In the genomic region with DNA sequence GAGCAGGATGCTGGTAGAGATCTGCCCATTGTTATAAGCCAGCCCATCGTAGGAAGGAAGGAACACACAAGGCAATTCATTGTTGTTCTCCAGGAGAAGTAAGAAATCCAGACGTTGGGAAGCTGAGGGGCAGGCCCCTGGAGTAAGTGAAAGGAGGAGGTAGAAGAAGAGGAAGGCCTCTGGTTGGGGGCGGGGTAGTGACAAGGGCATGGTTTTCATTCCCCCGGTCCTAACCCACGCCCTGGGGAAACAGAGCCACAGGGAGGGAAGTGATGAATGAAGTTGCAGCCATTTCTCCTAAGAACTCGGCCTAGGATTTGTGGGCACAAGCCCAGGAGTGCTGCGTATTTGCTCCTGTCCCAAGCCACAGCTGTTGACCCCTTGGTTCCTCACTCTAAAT, we compare ENCODE assay signal across 18 cellular contexts. TPM values are rescaled to one million over a fixed set of nuclear protein-coding genes. Genes with fewer than 3 reads are reported as not detected.
DNase-seq lines count a peak whose midpoint lies in the region; ATAC-seq, FAIRE-seq and TF ChIP-seq lines count a peak whose summit lies in the region.
"Had no signal": no experiment of that assay in that cellular context is flagged by ENCODE, and none has a peak within 500 bp of the region (broad histone marks: within the 10 kb centered on the region; RNA-seq: fewer than 3 reads in every experiment).

No MANE protein-coding gene starts in this region.

- H3K27ac ChIP-seq in A549 (peak overlapping the region in 1 of 2 experiments; percentile 45; a peak in 3 of 6 replicates), coronary artery (peak overlapping the region; percentile 52 to 66), SJCRH30 (no peak overlapping the region)

- POLR2A ChIA-PET in A549 (lab: Yijun Ruan, JAX) = no interaction called here

- H3K4me1 ChIP-seq in A549 (peaks cover 73% of the 10 kb centered on the region), SJCRH30 (peaks cover 35% of the 10 kb centered on the region)

- H3K36me3 Mint-ChIP-seq in natural killer cell treated with Interleukin-12 subunit alpha and Interleukin-12 subunit beta and Interleukin-15 and Interleukin-18, amount 100 ng/mL, for 72 hours = peaks cover 24% of the 10 kb centered on the region

- no peaks in the 10 kb centered on the region for H3K27me3 Mint-ChIP-seq in natural killer cell treated with Interleukin-12 subunit alpha and Interleukin-12 subunit beta and Interleukin-15 and Interleukin-18, amount 100 ng/mL, for 72 hours

- H3K4me1 Mint-ChIP-seq in natural killer cell treated with Interleukin-12 subunit alpha and Interleukin-12 subunit beta and Interleukin-15 and Interleukin-18, amount 100 ng/mL, for 72 hours (ENCODE audit: low read depth in 2 of 2) = peaks cover 54 to 55% of the 10 kb centered on the region in 2 donors

- ATAC-seq in A549 = no peak
- no peak for ATAC-seq in natural killer cell treated with Interleukin-12 subunit alpha and Interleukin-12 subunit beta and Interleukin-15 and Interleukin-18, amount 100 ng/mL, for 72 hours
- no peak for ATAC-seq in HG03460 (IDR thresholded peaks at IDR 0.05; ENCODE audit: unreplicated experiment)
- ATAC-seq in HG03135 (IDR thresholded peaks at IDR 0.05; ENCODE audit: unreplicated experiment) = no peak
- ATAC-seq: gastrocnemius medialis had no signal

- peak overlapping the region; percentile 70 to 85 for H3K27ac Mint-ChIP-seq in natural killer cell treated with Interleukin-12 subunit alpha and Interleukin-12 subunit beta and Interleukin-15 and Interleukin-18, amount 100 ng/mL, for 72 hours

- peak overlapping the region; percentile 13 for H3K4me3 Mint-ChIP-seq in natural killer cell treated with Interleukin-12 subunit alpha and Interleukin-12 subunit beta and Interleukin-15 and Interleukin-18, amount 100 ng/mL, for 72 hours

- DNase-seq in A549 (ENCODE audit: low read depth in 1 of 2, low spot score in 1 of 2) (no peak), COLO829 (ENCODE audit: low spot score) (peak; percentile 54), coronary artery (ENCODE audit: low spot score) (no peak), SJCRH30 (no peak), NCI-H2107 (lab: John Stamatoyannopoulos, UW) (no peak)
- DNase-seq in natural killer cell treated with Interleukin-12 subunit alpha and Interleukin-12 subunit beta and Interleukin-15 and Interleukin-18, amount 100 ng/mL, for 72 hours (ENCODE audit: low spot score) = no peak
- DNase-seq: activated naive CD4-positive, alpha-beta T cell treated with anti-CD3 and anti-CD28 coated beads, Interleukin-2, amount 50 U/mL, for 16 hours; DMS 273 treated with DMSO at 0.1 percent for 48 hours; gastrocnemius medialis; KG1; mesenchymal stem cell; NCI-H1105; nucleus accumbens; SW 1271 had no signal

- no peak overlapping the region for H3K4me3 ChIP-seq in A549
- peak overlapping the region; percentile 7 for H3K4me3 ChIP-seq in coronary artery
- no peak overlapping the region for H3K4me3 ChIP-seq in SJCRH30
- H3K4me3 ChIP-seq: gastrocnemius medialis had no signal

- CTCF ChIA-PET in A549 (lab: Yijun Ruan, JAX) = interaction anchor here (1.2 to 14.6 kb wide), 3 partner anchors 13 to 84 kb away, joined by 3 to 135 read pairs (median 4); no protein-coding TSS in a partner anchor

- no peak for TF ChIP-seq POLR2A in A549 (IDR thresholded peaks at IDR 0.05; ENCODE audit: low read length)

- H3K9me3 Mint-ChIP-seq in natural killer cell treated with Interleukin-12 subunit alpha and Interleukin-12 subunit beta and Interleukin-15 and Interleukin-18, amount 100 ng/mL, for 72 hours = no peaks in the 10 kb centered on the region

- WGBS in A549 (ENCODE audit: missing lambda C conversion rate) = 84% methylated on average over 7 of the region's 7 CpGs

- H3K27me3 ChIP-seq in SJCRH30 = no peaks in the 10 kb centered on the region
- H3K27me3 ChIP-seq: gastrocnemius medialis had no signal

- H3K36me3 ChIP-seq in SJCRH30 = peaks cover 69% of the 10 kb centered on the region
- H3K36me3 ChIP-seq: gastrocnemius medialis had no signal

- no peak for FAIRE-seq in A549 (lab: Jason Lieb, UNC)
- FAIRE-seq: endothelial cell of umbilical vein, GM18507 had no signal

- TF ChIP-seq CTCF in A549 (IDR thresholded peaks at IDR 0.05) (no peak), coronary artery (IDR thresholded peaks at IDR 0.05) (no peak)

- TF ChIP-seq EP300 in A549 (IDR thresholded peaks at IDR 0.05) = no peak

- H3K9me3 ChIP-seq in A549 (peaks cover 3% of the 10 kb centered on the region; the same call in 1 of the 3 replicates), SJCRH30 (replicated peaks) (no peaks in the 10 kb centered on the region)
- H3K9me3 ChIP-seq: gastrocnemius medialis had no signal

- TF ChIP-seq RAD21 in A549 (conservative IDR thresholded peaks at IDR 0.05 in 1 of 2, IDR thresholded peaks at IDR 0.05 in 1 of 2) = no peak

- peak overlapping the region; percentile 2; the same call in 1 of the 3 replicates for H3K4me2 ChIP-seq in A549

TF ChIP-seq in A549, 52 proteins besides CTCF, POLR2A, EP300 and RAD21:
- no peak for TF ChIP-seq ESRRA (IDR thresholded peaks at IDR 0.05; ENCODE audit: borderline replicate concordance, low read length)
- TF ChIP-seq POLR2AphosphoS2 (conservative IDR thresholded peaks at IDR 0.05; ENCODE audit: low read length) = 0 out of 2 replicates have a peak, but pooled peaks have one; percentile 57
- TF ChIP-seq NFE2L2 (conservative IDR thresholded peaks at IDR 0.05; ENCODE audit: low read length) = no peak
- no peak for TF ChIP-seq HOXB5 (CRISPR knock-in tag; IDR thresholded peaks at IDR 0.05)

RNA-seq across cellular contexts. Expression of gene LBH, which starts 18.0 kb away (rescaled TPM):
- 149 and 163 TPM in 2 replicates for polyA plus RNA-seq in A549 (2011; rRNA removed)
- polyA plus RNA-seq in A549 (2012; cell fraction: cytosol; rRNA removed) = 174 and 289 TPM in 2 replicates
- polyA plus RNA-seq in A549 (2012; cell fraction: nucleus; rRNA removed) = 195 and 198 TPM in 2 replicates
- polyA plus RNA-seq in A549 (2017; fragmentation: RNase III; extraction: RNeasy Plus Mini Kit Qiagen cat#74134 plus additional on column Dnase treatment) = 197 to 273 TPM (median 216 TPM) in 3 replicates
- polyA minus RNA-seq in A549 (2011; rRNA and poly(A)+ RNA removed) = 226 and 241 TPM in 2 replicates
- 1,000 to 10,000 TPM in 1 of 2 donors, 100 to 1,000 TPM in 1; 206 to 1,155 TPM for total RNA-seq in natural killer cell treated with Interleukin-12 subunit alpha and Interleukin-12 subunit beta and Interleukin-15 and Interleukin-18, amount 100 ng/mL, for 72 hours
- 140 and 158 TPM in 2 replicates for total RNA-seq in SJCRH30 (2014; rRNA removed; shearing (Covaris generic))
